ENCODE assay signal across 21 cellular contexts in genomic region chr2:161844845-161845244, GRCh38.
DNase-seq lines count a peak whose midpoint lies in the region; ATAC-seq and TF ChIP-seq lines count a peak whose summit lies in the region.
"Had no signal": no experiment of that assay in that cellular context is flagged by ENCODE, and none has a peak within 500 bp of the region (broad histone marks: within the 10 kb centered on the region; RNA-seq: fewer than 3 reads in every experiment).

No MANE protein-coding gene starts in this region.

- no peak overlapping the region for H2AFZ ChIP-seq in PC-3 (ENCODE audit: low read length)

- H3F3A ChIP-seq in PC-3 (ENCODE audit: low read length, unreplicated experiment) = no peaks in the 10 kb centered on the region

- no peaks in the 10 kb centered on the region for H3K4me1 ChIP-seq in PC-3 (ENCODE audit: insufficient read depth, low read length)
- H3K4me1 ChIP-seq: gastrocnemius medialis, transverse colon had no signal

- no peaks in the 10 kb centered on the region for H3K9me2 ChIP-seq in PC-3 (replicated peaks; ENCODE audit: low read length)

- H3K27me3 ChIP-seq in PC-3 (ENCODE audit: low read length) = no peaks in the 10 kb centered on the region
- H3K27me3 ChIP-seq: dorsolateral prefrontal cortex, gastrocnemius medialis, neutrophil, transverse colon had no signal

- intact Hi-C loops in PC-3 (cut with micrococcal nuclease) = no loop called here

- no peak overlapping the region for H3K9ac ChIP-seq in PC-3 (ENCODE audit: low read length)

- ATAC-seq in PC-3 = peak; percentile 91
- ATAC-seq: gastrocnemius medialis, right cardiac atrium had no signal

- H3K9me3 ChIP-seq in PC-3 (ENCODE audit: low read length) = no peaks in the 10 kb centered on the region
- H3K9me3 ChIP-seq: gastrocnemius medialis, neutrophil had no signal

- H3K27ac ChIP-seq in PC-3 (ENCODE audit: low read length) = no peak overlapping the region
- H3K27ac ChIP-seq: dorsolateral prefrontal cortex, gastrocnemius medialis, neutrophil, SK-N-MC, transverse colon had no signal

- H3K79me2 ChIP-seq in PC-3 (ENCODE audit: low read length) = no peaks in the 10 kb centered on the region

- no peaks in the 10 kb centered on the region for H4K20me1 ChIP-seq in PC-3 (ENCODE audit: low read length)

- no TSS peak for BruUV-seq in PC-3 (replicated peaks; lab: Mats Ljungman, UMichigan)

- H3K36me3 ChIP-seq in PC-3 (ENCODE audit: low read depth, low read length) = no peaks in the 10 kb centered on the region
- H3K36me3 ChIP-seq: gastrocnemius medialis, neutrophil, transverse colon had no signal

- CTCF ChIA-PET in PC-3 (lab: Charles Lee) = no interaction called here

- H3K4me3 ChIP-seq in PC-3 (ENCODE audit: low read length) = no peak overlapping the region
- H3K4me3 ChIP-seq in retinal pigment epithelial cell (ENCODE audit: low read length) = no peak overlapping the region
- H3K4me3 ChIP-seq: dorsolateral prefrontal cortex, gastrocnemius medialis, SK-N-MC, transverse colon had no signal

- TF ChIP-seq CTCF in PC-3 (conservative IDR thresholded peaks at IDR 0.05; ENCODE audit: low read depth, low read length) (no peak), retinal pigment epithelial cell (conservative IDR thresholded peaks at IDR 0.05; ENCODE audit: low read depth, low read length) (no peak)

- POLR2A ChIA-PET in PC-3 (lab: Charles Lee; ENCODE audit: unreplicated experiment) = no interaction called here

- DNase-seq in NCI-H510A treated with DMSO at 0.1 percent for 48 hours (lab: John Stamatoyannopoulos, UW) (peak; percentile 3), NCI-H510A (lab: John Stamatoyannopoulos, UW) (no peak), NCI-H1930 (lab: John Stamatoyannopoulos, UW) (peak; percentile 94 to 95), PC-3 (peak; percentile 15), retinal pigment epithelial cell (ENCODE audit: low read depth) (peak; percentile 37), cortex of kidney (lab: John Stamatoyannopoulos, UW) (no peak), occipital lobe (lab: John Stamatoyannopoulos, UW) (no peak), RKO (ENCODE audit: low spot score) (no peak)
- DNase-seq: activated CD4-positive, CD25-positive, alpha-beta regulatory T cell treated with anti-CD3 and anti-CD28 coated beads, Interleukin-2, amount 50 U/mL, for 72 hours; C1 segment of cervical spinal cord; DND-41; dorsolateral prefrontal cortex; gastrocnemius medialis; NCI-H446; OCI-M1; right cardiac atrium; stimulated activated naive CD4-positive, alpha-beta T cell treated with Interleukin-2 at 50 U/mL for 16 hours; T1000; transverse colon had no signal

- no peak overlapping the region for H3K4me2 ChIP-seq in PC-3 (ENCODE audit: low read length)

Comparison
In these comparisons a context has a peak if more than half of its experiments do, and no peak if none do; other contexts are left out.
1. DNase-seq: peak in NCI-H510A treated with DMSO at 0.1 percent for 48 hours (single experiment), NCI-H1930 (2 of 2), PC-3 (single experiment) and retinal pigment epithelial cell (single experiment); none in NCI-H510A (single experiment), cortex of kidney (single experiment), occipital lobe (single experiment) and RKO (single experiment).